ENCODE assay signal across 25 cellular contexts in genomic region chr20:10366898-10367419, GRCh38.
"Had no signal": no experiment of that assay in that cellular context is flagged by ENCODE, and none has a peak within 500 bp of the region (broad histone marks: within the 10 kb centered on the region; RNA-seq: fewer than 3 reads in every experiment).

No MANE protein-coding gene starts in this region.

- FAIRE-seq: kidney, pancreas, urothelium cell line had no signal

- H3K36me3 ChIP-seq: gastrocnemius medialis, left lung, pancreas, right atrium auricular region, sigmoid colon, stomach, thyroid gland had no signal

- ATAC-seq: esophagus mucosa; gastrocnemius medialis; left cardiac atrium; left lung; natural killer cell; pancreas; stimulated activated effector memory CD8-positive, alpha-beta T cell treated with anti-CD3 and anti-CD28 coated beads, Interleukin-12 subunit alpha, Interleukin-12 subunit beta, amount 100 ng/mL, for 72 hours had no signal

- H3K27ac Mint-ChIP-seq: natural killer cell; stimulated activated effector memory CD8-positive, alpha-beta T cell treated with anti-CD3 and anti-CD28 coated beads, Interleukin-12 subunit alpha, Interleukin-12 subunit beta, amount 100 ng/mL, for 72 hours; type B pancreatic cell had no signal

- DNase-seq: cerebellar nuclear complex; cortex of kidney; dorsolateral prefrontal cortex; effector CD4-positive, alpha-beta T cell; foreskin fibroblast; gastrocnemius medialis; head of caudate nucleus; kidney; left cardiac atrium; left lung; natural killer cell; occipital lobe; pancreas; sigmoid colon; stimulated activated CD4-positive, alpha-beta T cell treated with anti-CD3 and anti-CD28 coated beads, Interleukin-2, amount 100 ng/mL, for 24 hours; stimulated activated CD4-positive, alpha-beta T cell treated with anti-CD3 and anti-CD28 coated beads, Interleukin-4, amount 100 ng/mL, for 24 hours; stimulated activated naive CD4-positive, alpha-beta T cell treated with Interleukin-2 at 50 U/mL for 16 hours; stomach; thyroid gland had no signal

- H3K9me3 Mint-ChIP-seq: natural killer cell; stimulated activated effector memory CD8-positive, alpha-beta T cell treated with anti-CD3 and anti-CD28 coated beads, Interleukin-12 subunit alpha, Interleukin-12 subunit beta, amount 100 ng/mL, for 72 hours; type B pancreatic cell had no signal

- H3K9me3 ChIP-seq: gastrocnemius medialis, left lung, pancreas, right atrium auricular region, sigmoid colon, stomach, thyroid gland had no signal

- H3K27me3 ChIP-seq: dorsolateral prefrontal cortex, gastrocnemius medialis, left lung, pancreas, right atrium auricular region, sigmoid colon, stomach, thyroid gland had no signal

- H3K36me3 Mint-ChIP-seq: natural killer cell; stimulated activated effector memory CD8-positive, alpha-beta T cell treated with anti-CD3 and anti-CD28 coated beads, Interleukin-12 subunit alpha, Interleukin-12 subunit beta, amount 100 ng/mL, for 72 hours; type B pancreatic cell had no signal

- H3K27ac ChIP-seq: dorsolateral prefrontal cortex, epithelial cell of prostate, gastrocnemius medialis, left lung, pancreas, right atrium auricular region, sigmoid colon, stomach, thyroid gland had no signal

- H3K4me1 Mint-ChIP-seq: natural killer cell; stimulated activated effector memory CD8-positive, alpha-beta T cell treated with anti-CD3 and anti-CD28 coated beads, Interleukin-12 subunit alpha, Interleukin-12 subunit beta, amount 100 ng/mL, for 72 hours had no signal

- H3K4me3 ChIP-seq: dorsolateral prefrontal cortex, gastrocnemius medialis, left lung, pancreas, right atrium auricular region, sigmoid colon, stomach, thyroid gland had no signal

- H3K4me3 Mint-ChIP-seq: natural killer cell; stimulated activated effector memory CD8-positive, alpha-beta T cell treated with anti-CD3 and anti-CD28 coated beads, Interleukin-12 subunit alpha, Interleukin-12 subunit beta, amount 100 ng/mL, for 72 hours; type B pancreatic cell had no signal

- H3K4me1 ChIP-seq: gastrocnemius medialis, left lung, right atrium auricular region, sigmoid colon had no signal
